Comparison of ENCODE assay signal across 9 cellular contexts in genomic region chr12:51270847-51271518, GRCh38. TPM values are rescaled to one million over a fixed set of nuclear protein-coding genes. Genes with fewer than 3 reads are reported as not detected.
A peak's percentile ranks its signal among the peaks of the same experiment; 100 is the strongest.
DNase-seq lines count a peak whose midpoint lies in the region; ATAC-seq, FAIRE-seq and TF ChIP-seq lines count a peak whose summit lies in the region.
"Had no signal": no experiment of that assay in that cellular context is flagged by ENCODE, and none has a peak within 500 bp of the region (broad histone marks: within the 10 kb centered on the region; RNA-seq: fewer than 3 reads in every experiment).

No MANE protein-coding gene starts in this region.

- H3K9me3 Mint-ChIP-seq in CD8-positive, alpha-beta memory T cell = no peaks in the 10 kb centered on the region

- intact Hi-C loops in K562 (cut with micrococcal nuclease) = no loop called here
- intact Hi-C loops in testis (cut with DNase I; ENCODE audit: low total_unique reads) = no loop called here

- peak overlapping the region; percentile 55 to 93 (median 83) for H3K27ac Mint-ChIP-seq in CD8-positive, alpha-beta memory T cell

- peak overlapping the region; percentile 25 for H3K27ac ChIP-seq in CD8-positive, alpha-beta memory T cell (ENCODE audit: low read depth, low read length)
- no peak overlapping the region; the same call in 2 of the 3 replicates for H3K27ac ChIP-seq in K562 (ENCODE audit: extremely low read depth, low read depth, low read length)
- peak overlapping the region in 1 of 2 donors; percentile 76 for H3K27ac ChIP-seq in testis

- no peak for TF ChIP-seq POLR2A in K562 (conservative IDR thresholded peaks at IDR 0.05)
- no peak for TF ChIP-seq POLR2A in testis (IDR thresholded peaks at IDR 0.05)

- no peaks in the 10 kb centered on the region for H3K9me1 ChIP-seq in K562 (ENCODE audit: control insufficient read depth, insufficient read depth, low read length)

- H2AFZ ChIP-seq in K562 (ENCODE audit: low read depth, low read length) = peak overlapping the region; percentile 97

- no peak for TF ChIP-seq CTCF in K562 (IDR thresholded peaks at IDR 0.05 in 2 of 3, conservative IDR thresholded peaks at IDR 0.05 in 1 of 3; ENCODE audit: insufficient read depth in 2 of 3, low read depth in 1 of 3, low read length in 3 of 3)
- TF ChIP-seq CTCF in testis (IDR thresholded peaks at IDR 0.05) = no peak

- peak overlapping the region; percentile 64 to 93 for H3K9ac ChIP-seq in K562 (ENCODE audit: insufficient read depth in 1 of 2, low read depth in 2 of 2, low read length in 2 of 2)

- no peaks in the 10 kb centered on the region for H3K27me3 ChIP-seq in CD8-positive, alpha-beta memory T cell (ENCODE audit: insufficient read depth, low read length, poor library complexity, severe bottlenecking)
- H3K27me3 ChIP-seq in K562 (ENCODE audit: control insufficient read depth in 2 of 2, insufficient read depth in 2 of 2, low read length in 2 of 2) (no peaks in the 10 kb centered on the region), testis (no peaks in the 10 kb centered on the region)

- CTCF ChIA-PET in CD8-positive, alpha-beta memory T cell (lab: Charles Lee) = interaction anchor here (0.9 to 5.2 kb wide), 9 partner anchors 18 to 79 kb away, joined by 3 to 64 read pairs (median 4); no protein-coding TSS in a partner anchor
- CTCF ChIA-PET in K562 (lab: Yijun Ruan, JAX; ENCODE audit: low intra/inter-chr PET ratio) = interaction anchor here (2.7 kb wide), 1 partner anchor 70 kb away, joined by 34 read pairs; no protein-coding TSS in a partner anchor

- peaks cover 0 to 5% (median 2%) of the 10 kb centered on the region in 3 donors for H3K36me3 Mint-ChIP-seq in CD8-positive, alpha-beta memory T cell

- H3K9me3 ChIP-seq in CD8-positive, alpha-beta memory T cell (ENCODE audit: low read length) = no peaks in the 10 kb centered on the region
- H3K9me3 ChIP-seq in K562 (replicated peaks; ENCODE audit: control insufficient read depth, insufficient read depth, low read depth, low read length) (no peaks in the 10 kb centered on the region), testis (no peaks in the 10 kb centered on the region)

- H3K27me3 Mint-ChIP-seq in CD8-positive, alpha-beta memory T cell = no peaks in the 10 kb centered on the region

- no TSS peak for BruUV-seq in K562 (replicated peaks; lab: Mats Ljungman, UMichigan)

- WGBS in K562 (ENCODE audit: insufficient coverage, low coverage, missing lambda C conversion rate) = 25% methylated on average over 13 of the region's 13 CpGs
- 32 to 39% methylated on average over 10 to 13 of the region's 13 CpGs for WGBS in testis, 2 donors

- TF ChIP-seq RAD21 in K562 (CRISPR knock-in tag; conservative IDR thresholded peaks at IDR 0.05 in 1 of 2, IDR thresholded peaks at IDR 0.05 in 1 of 2) = no peak

- no peaks in the 10 kb centered on the region; the same call in 1 of the 2 replicates for H4K20me1 ChIP-seq in K562 (replicated peaks; ENCODE audit: control insufficient read depth, insufficient read depth, low read length)

- no peak for FAIRE-seq in K562 (lab: Jason Lieb, UNC)
- FAIRE-seq: TTC549 had no signal

- in situ Hi-C loops in KBM-7 (cut with MboI; ENCODE audit: low pct_unique_long_range_greater_than_20kb, low sequenced_read_pairs) (no loop called here), K562 (cut with MboI) (no loop called here)

- peaks cover 21% of the 10 kb centered on the region for H3K79me2 ChIP-seq in K562 (ENCODE audit: control insufficient read depth, insufficient read depth, low read length)

- ATAC-seq in K562 = no peak
- peak; percentile 81 for ATAC-seq in left lobe of liver
- ATAC-seq in HG03571 (IDR thresholded peaks at IDR 0.05; ENCODE audit: unreplicated experiment) = no peak
- ATAC-seq in HG03135 (IDR thresholded peaks at IDR 0.05; ENCODE audit: unreplicated experiment) = no peak
- no peak for ATAC-seq in HG03565 (IDR thresholded peaks at IDR 0.05; ENCODE audit: unreplicated experiment)

- H3K4me1 ChIP-seq in CD8-positive, alpha-beta memory T cell (ENCODE audit: insufficient read depth, low read length) = peaks cover 16% of the 10 kb centered on the region
- H3K4me1 ChIP-seq in K562 (replicated peaks in 1 of 2; ENCODE audit: control insufficient read depth in 2 of 2, insufficient read depth in 2 of 2, low read length in 2 of 2) (peaks cover 17 to 18% of the 10 kb centered on the region in 2 experiments; a peak in 4 of 5 replicates), testis (no peaks in the 10 kb centered on the region)

- peaks cover 20 to 33% (median 25%) of the 10 kb centered on the region in 3 donors for H3K4me1 Mint-ChIP-seq in CD8-positive, alpha-beta memory T cell

- TF ChIP-seq EP300 in K562 (IDR thresholded peaks at IDR 0.05; ENCODE audit: low read length) = no peak

- peak overlapping the region; percentile 77 for H3K4me3 ChIP-seq in CD8-positive, alpha-beta memory T cell (ENCODE audit: low read length)
- H3K4me3 ChIP-seq in K562 (peak overlapping the region; percentile 80), testis (peak overlapping the region; percentile 78 to 83)

- H3K4me2 ChIP-seq in K562 (ENCODE audit: insufficient read depth, low read length) = peak overlapping the region; percentile 94

- no peaks in the 10 kb centered on the region for H3K36me3 ChIP-seq in CD8-positive, alpha-beta memory T cell (ENCODE audit: insufficient read depth, low read length)
- H3K36me3 ChIP-seq in K562 (ENCODE audit: control insufficient read depth, insufficient read depth, low read length) (peaks cover 5% of the 10 kb centered on the region; the same call in 1 of the 3 replicates), testis (ENCODE audit: low read depth, missing control alignments) (no peaks in the 10 kb centered on the region)

- POLR2A ChIA-PET in CD8-positive, alpha-beta memory T cell (lab: Charles Lee) = interaction anchor here (0.6 to 1.4 kb wide), 9 partner anchors 25 to 549 kb away, joined by 3 to 11 read pairs (median 5); partner anchors contain the start of genes DAZAP2 and POU6F1
- POLR2A ChIA-PET in K562 (lab: Yijun Ruan, JAX) = interaction anchor here (0.6 to 0.8 kb wide), 2 partner anchors 53 to 70 kb away, joined by 3 read pairs; partner anchors contain the start of gene POU6F1

- peak overlapping the region; percentile 90 to 97 (median 94) for H3K4me3 Mint-ChIP-seq in CD8-positive, alpha-beta memory T cell

- no peak for DNase-seq in CD8-positive, alpha-beta memory T cell
- peak; percentile 41 for DNase-seq in KBM-7
- no peak for DNase-seq in K562 (ENCODE audit: extremely low read depth in 1 of 4, low spot score in 3 of 4)
- DNase-seq in left lobe of liver (ENCODE audit: low spot score) = no peak
- no peak for DNase-seq in testis

RNA-seq across cellular contexts. Expression of gene SMAGP, which starts 0.8 kb away (rescaled TPM):
- total RNA-seq in CD8-positive, alpha-beta memory T cell = under 1 TPM; 0.72 to 0.84 TPM
- 28.9 TPM for polyA plus RNA-seq in CD8-positive, alpha-beta memory T cell
- 33.1 and 42.1 TPM in 2 replicates for total RNA-seq in K562 (2011; cell fraction: chromatin; rRNA removed; ENCODE audit: low replicate concordance)
- 28.7 and 34.4 TPM in 2 replicates for total RNA-seq in K562 (2011; cell fraction: nucleolus; rRNA removed)
- total RNA-seq in K562 (2011; cell fraction: nucleoplasm; rRNA removed) = 43.1 and 65.2 TPM in 2 replicates
- total RNA-seq in K562 (2014; rRNA removed) (23.1 and 26.4 TPM in 2 replicates), K562 (2014; rRNA removed; fragmentation: Illumina TruSeq; extraction: Trizol) (26.5 and 31.6 TPM in 2 replicates), K562 (2015; rRNA removed; fragmentation: Illumina TruSeq; extraction: Trizol) (24.9 and 25.3 TPM in 2 replicates), K562 (2021) (29.7 and 35.9 TPM in 2 replicates), left lobe of liver (4.0 TPM), testis (10 to 100 TPM; 12.2 to 13.5 TPM)
- polyA plus RNA-seq in K562 (2011; rRNA removed) (52.2 and 62.3 TPM in 2 replicates), K562 (2014; fragmentation: Illumina TruSeq; extraction: Trizol) (45.9 and 53.9 TPM in 2 replicates), K562 (2014; fragmentation: Nextera tagmentation; extraction: Ambion mirVana) (10 to 100 TPM; 26.0 to 29.9 TPM), K562 (2014; rRNA removed) (33.6 and 35.3 TPM in 2 replicates), testis (ENCODE audit: insufficient read depth, low read depth, low replicate concordance) (16.0 TPM)
- 47.6 and 61.5 TPM in 2 replicates for polyA plus RNA-seq in K562 (2011; cell fraction: cytosol; rRNA removed)
- polyA plus RNA-seq in K562 (2011; cell fraction: nucleus; rRNA removed) = 38.6 and 59.2 TPM in 2 replicates
- polyA plus RNA-seq in K562 (2012) = 40.6 and 110 TPM in 2 replicates
- 31.6 and 53.7 TPM in 2 replicates for polyA minus RNA-seq in K562 (2011; rRNA and poly(A)+ RNA removed)
- polyA minus RNA-seq in K562 (2011; cell fraction: cytosol; rRNA and poly(A)+ RNA removed) = 14.2 and 22.0 TPM in 2 replicates
- polyA minus RNA-seq in K562 (2011; cell fraction: nucleus; rRNA and poly(A)+ RNA removed) = 10.8 and 13.6 TPM in 2 replicates

RNA-seq across cellular contexts. Expression of gene DAZAP2, which starts 32.4 kb away (rescaled TPM):
- 100 to 1,000 TPM in 1 of 2 experiments, 10 to 100 TPM in 1; 97.2 to 100 TPM for total RNA-seq in CD8-positive, alpha-beta memory T cell
- 1,407 TPM for polyA plus RNA-seq in CD8-positive, alpha-beta memory T cell
- 65.3 and 70.8 TPM in 2 replicates for total RNA-seq in K562 (2011; cell fraction: chromatin; rRNA removed; ENCODE audit: low replicate concordance)
- total RNA-seq in K562 (2011; cell fraction: nucleolus; rRNA removed) = 50.3 and 56.7 TPM in 2 replicates
- total RNA-seq in K562 (2011; cell fraction: nucleoplasm; rRNA removed) = 71.7 and 79.8 TPM in 2 replicates
- total RNA-seq in K562 (2014; rRNA removed) (111 and 116 TPM in 2 replicates), K562 (2014; rRNA removed; fragmentation: Illumina TruSeq; extraction: Trizol) (144 and 149 TPM in 2 replicates), K562 (2015; rRNA removed; fragmentation: Illumina TruSeq; extraction: Trizol) (194 and 195 TPM in 2 replicates), K562 (2021) (129 and 132 TPM in 2 replicates), left lobe of liver (74.5 TPM), testis (100 to 1,000 TPM; 106 to 176 TPM)
- polyA plus RNA-seq in K562 (2011; rRNA removed) (329 and 342 TPM in 2 replicates), K562 (2014; fragmentation: Illumina TruSeq; extraction: Trizol) (276 and 289 TPM in 2 replicates), K562 (2014; fragmentation: Nextera tagmentation; extraction: Ambion mirVana) (100 to 1,000 TPM; 364 to 668 TPM), K562 (2014; rRNA removed) (227 and 282 TPM in 2 replicates), testis (ENCODE audit: insufficient read depth, low read depth, low replicate concordance) (226 TPM)
- 426 and 578 TPM in 2 replicates for polyA plus RNA-seq in K562 (2011; cell fraction: cytosol; rRNA removed)
- polyA plus RNA-seq in K562 (2011; cell fraction: nucleus; rRNA removed) = 135 and 184 TPM in 2 replicates
- polyA plus RNA-seq in K562 (2012) = 215 and 432 TPM in 2 replicates
- polyA minus RNA-seq in K562 (2011; rRNA and poly(A)+ RNA removed) = 188 and 248 TPM in 2 replicates
- polyA minus RNA-seq in K562 (2011; cell fraction: cytosol; rRNA and poly(A)+ RNA removed) = 112 and 122 TPM in 2 replicates
- 28.7 and 52.4 TPM in 2 replicates for polyA minus RNA-seq in K562 (2011; cell fraction: nucleus; rRNA and poly(A)+ RNA removed)

RNA-seq across cellular contexts. Expression of gene BIN2, which starts 53.0 kb away (rescaled TPM):
- 10 to 100 TPM; 55.9 to 57.3 TPM for total RNA-seq in CD8-positive, alpha-beta memory T cell
- 366 TPM for polyA plus RNA-seq in CD8-positive, alpha-beta memory T cell
- 0.19 and 0.76 TPM in 2 replicates for total RNA-seq in K562 (2011; cell fraction: chromatin; rRNA removed; ENCODE audit: low replicate concordance)
- not detected in 2 replicates for total RNA-seq in K562 (2011; cell fraction: nucleolus; rRNA removed)
- total RNA-seq in K562 (2011; cell fraction: nucleoplasm; rRNA removed) = not detected in 2 replicates
- total RNA-seq in K562 (2014; rRNA removed) (0.20 TPM in 1 of 2 replicates, not detected in the other), K562 (2014; rRNA removed; fragmentation: Illumina TruSeq; extraction: Trizol) (0.18 and 0.38 TPM in 2 replicates), K562 (2015; rRNA removed; fragmentation: Illumina TruSeq; extraction: Trizol) (0.22 and 0.23 TPM in 2 replicates), K562 (2021) (0.29 and 0.45 TPM in 2 replicates), left lobe of liver (2.7 TPM), testis (10 to 100 TPM; 10.9 to 13.4 TPM)
- polyA plus RNA-seq in K562 (2011; rRNA removed) (0.20 and 0.28 TPM in 2 replicates), K562 (2014; fragmentation: Illumina TruSeq; extraction: Trizol) (0.33 and 0.39 TPM in 2 replicates), K562 (2014; fragmentation: Nextera tagmentation; extraction: Ambion mirVana) (under 1 TPM; 0.04 to 0.11 TPM), K562 (2014; rRNA removed) (0.28 and 0.30 TPM in 2 replicates), testis (ENCODE audit: insufficient read depth, low read depth, low replicate concordance) (29.6 TPM)
- 0.18 and 0.22 TPM in 2 replicates for polyA plus RNA-seq in K562 (2011; cell fraction: cytosol; rRNA removed)
- polyA plus RNA-seq in K562 (2011; cell fraction: nucleus; rRNA removed) = 0.10 TPM in 2 replicates
- 0.58 and 0.82 TPM in 2 replicates for polyA plus RNA-seq in K562 (2012)
- polyA minus RNA-seq in K562 (2011; rRNA and poly(A)+ RNA removed) = 0.12 TPM in 1 of 2 replicates, not detected in the other
- polyA minus RNA-seq in K562 (2011; cell fraction: cytosol; rRNA and poly(A)+ RNA removed) = not detected in 2 replicates
- polyA minus RNA-seq in K562 (2011; cell fraction: nucleus; rRNA and poly(A)+ RNA removed) = not detected in 2 replicates

RNA-seq across cellular contexts. Expression of gene POU6F1, which starts 53.1 kb away (rescaled TPM):
- 10 to 100 TPM; 12.0 to 15.4 TPM for total RNA-seq in CD8-positive, alpha-beta memory T cell
- 2.2 TPM for polyA plus RNA-seq in CD8-positive, alpha-beta memory T cell
- total RNA-seq in K562 (2011; cell fraction: chromatin; rRNA removed; ENCODE audit: low replicate concordance) = 8.6 and 29.6 TPM in 2 replicates
- 5.3 and 7.0 TPM in 2 replicates for total RNA-seq in K562 (2011; cell fraction: nucleolus; rRNA removed)
- 13.7 and 24.2 TPM in 2 replicates for total RNA-seq in K562 (2011; cell fraction: nucleoplasm; rRNA removed)
- 0.36 and 1.3 TPM in 2 replicates for total RNA-seq in K562 (2014; rRNA removed)
- 1.4 and 2.0 TPM in 2 replicates for total RNA-seq in K562 (2014; rRNA removed; fragmentation: Illumina TruSeq; extraction: Trizol)
- total RNA-seq in K562 (2015; rRNA removed; fragmentation: Illumina TruSeq; extraction: Trizol) = 0.98 and 1.1 TPM in 2 replicates
- total RNA-seq in K562 (2021) = 3.3 and 4.0 TPM in 2 replicates
- polyA plus RNA-seq in K562 (2011; rRNA removed) = 3.0 and 3.4 TPM in 2 replicates
- polyA plus RNA-seq in K562 (2011; cell fraction: cytosol; rRNA removed) = 1.2 and 1.3 TPM in 2 replicates
- polyA plus RNA-seq in K562 (2011; cell fraction: nucleus; rRNA removed) = 7.9 and 10.0 TPM in 2 replicates
- polyA plus RNA-seq in K562 (2012) = 0.89 and 5.9 TPM in 2 replicates
- 1.1 and 1.4 TPM in 2 replicates for polyA plus RNA-seq in K562 (2014; fragmentation: Illumina TruSeq; extraction: Trizol)
- under 1 TPM; 0.14 to 0.25 TPM for polyA plus RNA-seq in K562 (2014; fragmentation: Nextera tagmentation; extraction: Ambion mirVana)
- polyA plus RNA-seq in K562 (2014; rRNA removed) = 0.78 and 1.4 TPM in 2 replicates
- 1.5 and 1.6 TPM in 2 replicates for polyA minus RNA-seq in K562 (2011; rRNA and poly(A)+ RNA removed)
- polyA minus RNA-seq in K562 (2011; cell fraction: cytosol; rRNA and poly(A)+ RNA removed) = 2.1 and 2.3 TPM in 2 replicates
- polyA minus RNA-seq in K562 (2011; cell fraction: nucleus; rRNA and poly(A)+ RNA removed) = 2.3 and 3.6 TPM in 2 replicates
- 7.3 TPM for total RNA-seq in left lobe of liver
- 1 to 10 TPM; 7.5 to 7.6 TPM for total RNA-seq in testis
- 4.4 TPM for polyA plus RNA-seq in testis (ENCODE audit: insufficient read depth, low read depth, low replicate concordance)
